In the genomic region with DNA sequence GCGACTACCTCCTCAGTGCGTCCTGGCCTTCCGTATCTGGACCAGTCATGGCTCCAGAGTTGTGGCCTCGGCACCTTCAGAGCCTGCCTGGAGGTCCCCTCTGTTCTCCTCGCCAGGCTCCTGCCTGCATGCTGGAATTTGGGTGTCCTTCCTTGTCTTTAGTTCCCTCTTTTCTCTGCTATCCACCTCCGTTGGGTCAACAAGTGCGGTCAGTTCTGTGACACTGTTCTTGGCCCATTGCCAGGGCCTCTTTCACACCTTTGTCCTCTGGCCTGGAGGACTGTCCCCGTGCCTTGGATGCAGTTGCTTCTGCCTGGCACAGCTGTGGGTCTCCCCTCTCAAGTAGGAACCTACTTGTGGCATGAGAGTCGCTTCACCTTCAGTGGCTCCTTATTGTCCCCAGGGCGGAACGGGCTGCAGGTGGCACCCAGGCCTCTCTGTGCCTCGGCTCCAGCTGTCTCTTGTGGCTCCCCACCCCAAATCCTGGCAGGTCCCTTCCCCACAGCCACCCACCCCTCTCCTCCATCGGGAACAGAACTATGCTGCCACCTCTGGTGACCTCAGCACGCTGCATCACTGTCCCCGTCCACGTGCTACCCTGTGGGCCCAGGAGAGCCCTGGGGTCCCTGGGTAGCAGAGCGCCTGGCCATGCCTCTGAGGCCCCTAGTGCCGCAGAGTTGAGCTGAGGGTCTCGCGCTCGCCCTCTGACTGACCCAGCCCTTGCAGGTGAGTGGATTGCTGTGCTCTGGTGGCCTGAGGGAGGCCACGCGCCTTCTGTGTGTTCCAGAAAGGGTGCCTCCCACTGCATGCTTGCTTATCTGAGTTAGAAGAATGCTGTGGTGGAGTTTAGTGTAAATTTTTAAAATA, we compare ENCODE assay signal across 9 cellular contexts. TPM values are rescaled to one million over a fixed set of nuclear protein-coding genes. Genes with fewer than 3 reads are reported as not detected.
DNase-seq lines count a peak whose midpoint lies in the region; ATAC-seq and TF ChIP-seq lines count a peak whose summit lies in the region.
"Had no signal": no experiment of that assay in that cellular context is flagged by ENCODE, and none has a peak within 500 bp of the region (broad histone marks: within the 10 kb centered on the region; RNA-seq: fewer than 3 reads in every experiment).

No MANE protein-coding gene starts in this region.

- H3K9me3 ChIP-seq in Loucy (ENCODE audit: insufficient read depth, low read depth, low read length) (no peaks in the 10 kb centered on the region), upper lobe of right lung (no peaks in the 10 kb centered on the region)

- ATAC-seq in upper lobe of right lung: no peak

- DNase-seq in NCI-H2171 treated with DMSO at 0.1 percent for 48 hours (lab: John Stamatoyannopoulos, UW) (peak; percentile 6), NCI-H2171 (lab: John Stamatoyannopoulos, UW) (no peak), choroid plexus epithelial cell (ENCODE audit: low read depth) (peak; percentile 12), retinal pigment epithelial cell (ENCODE audit: low read depth) (no peak), NOMO-1 (lab: John Stamatoyannopoulos, UW; ENCODE audit: unreplicated experiment in 2 of 2) (no peak), upper lobe of right lung (no peak), NCI-H524 treated with DMSO at 0.1 percent for 48 hours (lab: John Stamatoyannopoulos, UW) (no peak)
- DNase-seq: caudate nucleus had no signal

- H3K79me2 ChIP-seq in Loucy (ENCODE audit: insufficient read depth, low read length): peaks cover 95% of the 10 kb centered on the region

- H3K4me2 ChIP-seq in Loucy (ENCODE audit: low read depth, low read length, poor library complexity, severe bottlenecking): peak overlapping the region; percentile 79

- H3K9me2 ChIP-seq in Loucy (replicated peaks; ENCODE audit: low read depth, low read length): no peaks in the 10 kb centered on the region

- no peak overlapping the region for H2AFZ ChIP-seq in Loucy (ENCODE audit: low read length)

- H3F3A ChIP-seq in Loucy (ENCODE audit: low read depth): no peaks in the 10 kb centered on the region; the same call in 1 of the 2 replicates

- H3K9ac ChIP-seq in Loucy (ENCODE audit: low read depth, low read length, poor library complexity, severe bottlenecking): peak overlapping the region; percentile 67

- peaks cover 6% of the 10 kb centered on the region for H3K27me3 ChIP-seq in Loucy (ENCODE audit: insufficient read depth, low read length, poor library complexity, severe bottlenecking)
- H3K27me3 ChIP-seq in upper lobe of right lung: no peaks in the 10 kb centered on the region

- TF ChIP-seq CTCF in Loucy (conservative IDR thresholded peaks at IDR 0.05; ENCODE audit: low read length): peak; percentile 74
- peak; percentile 34 for TF ChIP-seq CTCF in choroid plexus epithelial cell (conservative IDR thresholded peaks at IDR 0.05; ENCODE audit: low read depth, low read length)
- peak; percentile 58 for TF ChIP-seq CTCF in retinal pigment epithelial cell (conservative IDR thresholded peaks at IDR 0.05; ENCODE audit: low read depth, low read length)
- no peak for TF ChIP-seq CTCF in upper lobe of right lung (IDR thresholded peaks at IDR 0.05)

- no peak overlapping the region for H3K27ac ChIP-seq in upper lobe of right lung

- intact Hi-C loops in upper lobe of right lung (cut with DNase I): no loop called here

- H3K4me1 ChIP-seq in Loucy (ENCODE audit: insufficient read depth, low read length, poor library complexity, severe bottlenecking) (peaks cover 38% of the 10 kb centered on the region), upper lobe of right lung (peaks cover 38% of the 10 kb centered on the region)

- H3K4me3 ChIP-seq in Loucy (ENCODE audit: low read length, poor library complexity, severe bottlenecking) (peak overlapping the region; percentile 92), choroid plexus epithelial cell (ENCODE audit: low read depth, low read length) (no peak overlapping the region), retinal pigment epithelial cell (ENCODE audit: low read length) (no peak overlapping the region), upper lobe of right lung (no peak overlapping the region)

- H3K36me3 ChIP-seq in Loucy (ENCODE audit: insufficient read depth, low read length) (peaks cover 43% of the 10 kb centered on the region; the same call in 1 of the 2 replicates), upper lobe of right lung (peaks cover 45% of the 10 kb centered on the region)

- peaks cover 88% of the 10 kb centered on the region for H4K20me1 ChIP-seq in Loucy (ENCODE audit: insufficient read depth, low read length, poor library complexity, severe bottlenecking)

RNA-seq across cellular contexts. Expression of a gene that starts 4.7 kb away (rescaled TPM):
- total RNA-seq in upper lobe of right lung: 35.5 TPM

RNA-seq across cellular contexts. Expression of a gene that starts 31.1 kb away (rescaled TPM):
- 53.0 TPM for total RNA-seq in upper lobe of right lung

RNA-seq across cellular contexts. Expression of a gene that starts 32.2 kb away (rescaled TPM):
- 53.8 TPM for total RNA-seq in upper lobe of right lung

RNA-seq across cellular contexts. Expression of a gene that starts 46.8 kb away (rescaled TPM):
- total RNA-seq in upper lobe of right lung: 88.0 TPM

Comparison
In these comparisons a context has a peak if more than half of its experiments do, and no peak if none do; other contexts are left out.
1. DNase-seq: peak in NCI-H2171 treated with DMSO at 0.1 percent for 48 hours (single experiment) and choroid plexus epithelial cell (single experiment); none in NCI-H2171 (single experiment), retinal pigment epithelial cell (single experiment), NOMO-1 (0 of 2), upper lobe of right lung (single experiment) and NCI-H524 treated with DMSO at 0.1 percent for 48 hours (single experiment).